19 cellular contexts compared by ENCODE assay signal in genomic region chr19:6379744-6380143, GRCh38. TPM values are rescaled to one million over a fixed set of nuclear protein-coding genes. Genes with fewer than 3 reads are reported as not detected.
DNase-seq lines count a peak whose midpoint lies in the region; ATAC-seq, FAIRE-seq and TF ChIP-seq lines count a peak whose summit lies in the region.
"Had no signal": no experiment of that assay in that cellular context is flagged by ENCODE, and none has a peak within 500 bp of the region (broad histone marks: within the 10 kb centered on the region; RNA-seq: fewer than 3 reads in every experiment).

No MANE protein-coding gene starts in this region.

- no peak for TF ChIP-seq CTCF in RWPE1 (conservative IDR thresholded peaks at IDR 0.05; ENCODE audit: low read depth)
- no peak for TF ChIP-seq CTCF in endothelial cell of umbilical vein (IDR thresholded peaks at IDR 0.05; ENCODE audit: extremely low read depth in 1 of 2, insufficient read depth in 1 of 2, low read depth in 1 of 2, low read length in 2 of 2)
- no peak for TF ChIP-seq CTCF in osteoblast (IDR thresholded peaks at IDR 0.05; ENCODE audit: extremely low read depth, low read depth, low read length)

- TSS peak; percentile 62 for BruUV-seq in endothelial cell of umbilical vein (replicated peaks; lab: Mats Ljungman, UMichigan)

- H3K9me1 ChIP-seq in endothelial cell of umbilical vein (replicated peaks; ENCODE audit: control insufficient read depth, extremely low read depth, insufficient read depth, low read length) = no peaks in the 10 kb centered on the region

- dilution Hi-C loops in endothelial cell of umbilical vein (cut with MboI; ENCODE audit: extremely low pct_ligation_motif_present, low sequenced_read_pairs) = no loop called here

- no peaks in the 10 kb centered on the region for H4K20me1 ChIP-seq in endothelial cell of umbilical vein (replicated peaks; ENCODE audit: control insufficient read depth, extremely low read depth, insufficient read depth, low read length)
- no peaks in the 10 kb centered on the region for H4K20me1 ChIP-seq in osteoblast (ENCODE audit: insufficient read depth, low read length)

- no peak overlapping the region for H3K4me3 Mint-ChIP-seq in T-helper 2 cell treated with Interferon-gamma antibody and Interleukin-4, amounts not matched to agents 5 μg/mL and 100 μg/mL, for 36 hours
- no peak overlapping the region for H3K4me3 Mint-ChIP-seq in activated CD4-positive, alpha-beta T cell treated with anti-CD3 and anti-CD28 coated beads for 36 hours
- H3K4me3 Mint-ChIP-seq: B cell; CD8-positive, alpha-beta T cell; H9 had no signal

- H3K9me3 ChIP-seq in endothelial cell of umbilical vein (replicated peaks; ENCODE audit: control insufficient read depth, insufficient read depth, low read length) (no peaks in the 10 kb centered on the region), osteoblast (ENCODE audit: low read depth, low read length) (no peaks in the 10 kb centered on the region)

- H3K9ac ChIP-seq in endothelial cell of umbilical vein (replicated peaks; ENCODE audit: extremely low read depth, insufficient read depth, low read length) = no peak overlapping the region
- H3K9ac ChIP-seq: BLaER1 treated with 17β-estradiol and CSF1 and Interleukin-3, amounts not matched to agents 10 nM and 100 nM had no signal

- H3K27ac Mint-ChIP-seq in T-helper 2 cell treated with Interferon-gamma antibody and Interleukin-4, amounts not matched to agents 5 μg/mL and 100 μg/mL, for 36 hours = peak overlapping the region; percentile 42
- no peak overlapping the region for H3K27ac Mint-ChIP-seq in activated CD4-positive, alpha-beta T cell treated with anti-CD3 and anti-CD28 coated beads for 36 hours
- H3K27ac Mint-ChIP-seq: B cell; CD8-positive, alpha-beta T cell; H9 had no signal

- H3K4me3 ChIP-seq in endothelial cell of umbilical vein (replicated peaks in 1 of 3; ENCODE audit: insufficient read depth in 1 of 3, low read depth in 1 of 3, low read length in 3 of 3) = no peak overlapping the region
- H3K4me3 ChIP-seq in osteoblast (ENCODE audit: insufficient read depth, low read length) = no peak overlapping the region
- H3K4me3 ChIP-seq: BLaER1 treated with 17β-estradiol and CSF1 and Interleukin-3, amounts not matched to agents 10 nM and 100 nM had no signal

- H3K4me1 ChIP-seq in endothelial cell of umbilical vein (ENCODE audit: control insufficient read depth, extremely low read depth, insufficient read depth, low read length) (no peaks in the 10 kb centered on the region), osteoblast (ENCODE audit: insufficient read depth, low read length) (no peaks in the 10 kb centered on the region)
- H3K4me1 ChIP-seq: BLaER1 treated with 17β-estradiol and CSF1 and Interleukin-3, amounts not matched to agents 10 nM and 100 nM had no signal

- TF ChIP-seq POLR2A in endothelial cell of umbilical vein (IDR thresholded peaks at IDR 0.05; ENCODE audit: low read depth, low read length) = no peak

- H2AFZ ChIP-seq in endothelial cell of umbilical vein (ENCODE audit: low read depth, low read length) = no peak overlapping the region
- no peak overlapping the region for H2AFZ ChIP-seq in osteoblast (ENCODE audit: low read length)

- H3K79me2 ChIP-seq in endothelial cell of umbilical vein (ENCODE audit: control insufficient read depth, insufficient read depth, low read length) (no peaks in the 10 kb centered on the region), osteoblast (ENCODE audit: insufficient read depth, low read length) (no peaks in the 10 kb centered on the region)

- CTCF ChIA-PET in RWPE1 (lab: Yijun Ruan, JAX) (no interaction called here), endothelial cell of umbilical vein (lab: Charles Lee) (no interaction called here)
- CTCF ChIA-PET in activated CD4-positive, alpha-beta T cell treated with anti-CD3 and anti-CD28 coated beads for 36 hours (lab: Charles Lee) = no interaction called here

- DNase-seq in T-helper 2 cell treated with Interferon-gamma antibody and Interleukin-4, amounts not matched to agents 5 μg/mL and 100 μg/mL, for 36 hours (ENCODE audit: low spot score) = no peak
- DNase-seq in T-helper 2 cell (no peak), RWPE1 (ENCODE audit: low spot score) (no peak), endothelial cell of umbilical vein (ENCODE audit: low read depth, low spot score) (no peak), osteoblast (ENCODE audit: insufficient read length, low spot score, missing footprints) (peak; percentile 83), DMS53 treated with DMSO at 0.1 percent for 48 hours (lab: John Stamatoyannopoulos, UW; ENCODE audit: unreplicated experiment) (no peak), NCI-H2107 (lab: John Stamatoyannopoulos, UW) (no peak)
- no peak for DNase-seq in activated CD4-positive, alpha-beta T cell treated with anti-CD3 and anti-CD28 coated beads for 36 hours
- DNase-seq: 8988T; Calu3; CD8-positive, alpha-beta T cell; DMS53; H9 had no signal

- H3K27me3 ChIP-seq in endothelial cell of umbilical vein (ENCODE audit: control insufficient read depth in 2 of 2, insufficient read depth in 2 of 2, low read length in 2 of 2) (no peaks in the 10 kb centered on the region), osteoblast (ENCODE audit: insufficient read depth, low read length) (no peaks in the 10 kb centered on the region)
- H3K27me3 ChIP-seq: BLaER1 treated with 17β-estradiol and CSF1 and Interleukin-3, amounts not matched to agents 10 nM and 100 nM had no signal

- POLR2A ChIA-PET in RWPE1 (lab: Yijun Ruan, JAX; ENCODE audit: low non-redundant PET) = no interaction called here
- POLR2A ChIA-PET in endothelial cell of umbilical vein (lab: Charles Lee) = no interaction called here
- POLR2A ChIA-PET in activated CD4-positive, alpha-beta T cell treated with anti-CD3 and anti-CD28 coated beads for 36 hours (lab: Charles Lee) = interaction anchor here (0.6 kb wide), 1 partner anchor 19 kb away, joined by 3 read pairs; the partner anchor contains the start of gene CLPP

- no peaks in the 10 kb centered on the region for H3K4me1 Mint-ChIP-seq in T-helper 2 cell treated with Interferon-gamma antibody and Interleukin-4, amounts not matched to agents 5 μg/mL and 100 μg/mL, for 36 hours (ENCODE audit: low read depth)
- no peaks in the 10 kb centered on the region for H3K4me1 Mint-ChIP-seq in activated CD4-positive, alpha-beta T cell treated with anti-CD3 and anti-CD28 coated beads for 36 hours
- H3K4me1 Mint-ChIP-seq: B cell had no signal

- H3K36me3 ChIP-seq in endothelial cell of umbilical vein (ENCODE audit: control insufficient read depth in 2 of 2, extremely low read depth in 1 of 2, insufficient read depth in 2 of 2, low read length in 2 of 2) (peaks cover 9 to 41% of the 10 kb centered on the region in 2 experiments), osteoblast (ENCODE audit: insufficient read depth, low read length) (peaks cover 43% of the 10 kb centered on the region)

- H3K4me2 ChIP-seq in endothelial cell of umbilical vein (ENCODE audit: insufficient read depth, low read length) (no peak overlapping the region), osteoblast (ENCODE audit: insufficient read depth, low read length) (no peak overlapping the region)
- H3K4me2 ChIP-seq: BLaER1 treated with 17β-estradiol and CSF1 and Interleukin-3, amounts not matched to agents 10 nM and 100 nM had no signal

- peak overlapping the region; percentile 98 for H3K27ac ChIP-seq in RWPE1
- H3K27ac ChIP-seq in endothelial cell of umbilical vein (ENCODE audit: insufficient read depth, low read depth, low read length) = no peak overlapping the region
- no peak overlapping the region for H3K27ac ChIP-seq in osteoblast (ENCODE audit: low read depth, low read length)
- H3K27ac ChIP-seq: BLaER1 treated with 17β-estradiol and CSF1 and Interleukin-3, amounts not matched to agents 10 nM and 100 nM had no signal

- peaks cover 41% of the 10 kb centered on the region for H3K36me3 Mint-ChIP-seq in T-helper 2 cell treated with Interferon-gamma antibody and Interleukin-4, amounts not matched to agents 5 μg/mL and 100 μg/mL, for 36 hours (ENCODE audit: low read depth)
- peaks cover 34% of the 10 kb centered on the region for H3K36me3 Mint-ChIP-seq in activated CD4-positive, alpha-beta T cell treated with anti-CD3 and anti-CD28 coated beads for 36 hours (ENCODE audit: low read depth)

- no peak for ATAC-seq in activated CD4-positive, alpha-beta T cell treated with anti-CD3 and anti-CD28 coated beads for 36 hours
- ATAC-seq: CD8-positive, alpha-beta T cell had no signal

- no peak for FAIRE-seq in endothelial cell of umbilical vein (lab: Jason Lieb, UNC)
- FAIRE-seq: G401.6, GM12891, GM19239, H1 had no signal

- no peaks in the 10 kb centered on the region for H3K9me3 Mint-ChIP-seq in T-helper 2 cell treated with Interferon-gamma antibody and Interleukin-4, amounts not matched to agents 5 μg/mL and 100 μg/mL, for 36 hours
- H3K9me3 Mint-ChIP-seq in activated CD4-positive, alpha-beta T cell treated with anti-CD3 and anti-CD28 coated beads for 36 hours (ENCODE audit: low read depth) = no peaks in the 10 kb centered on the region
- H3K9me3 Mint-ChIP-seq: CD8-positive, alpha-beta T cell had no signal

- intact Hi-C loops in endothelial cell of umbilical vein (cut with micrococcal nuclease) = no loop called here
- intact Hi-C loops in activated CD4-positive, alpha-beta T cell treated with anti-CD3 and anti-CD28 coated beads for 36 hours (cut with DNase I, micrococcal nuclease) = loop anchor here in 1 of 2 experiments (10.0 kb wide), 1 partner anchor 755 kb away; the partner anchor contains the start of genes SAFB and SAFB2

- H3K27me3 Mint-ChIP-seq in T-helper 2 cell treated with Interferon-gamma antibody and Interleukin-4, amounts not matched to agents 5 μg/mL and 100 μg/mL, for 36 hours (ENCODE audit: low read depth) = no peaks in the 10 kb centered on the region
- no peaks in the 10 kb centered on the region for H3K27me3 Mint-ChIP-seq in activated CD4-positive, alpha-beta T cell treated with anti-CD3 and anti-CD28 coated beads for 36 hours
- H3K27me3 Mint-ChIP-seq: B cell had no signal

RNA-seq across cellular contexts. Expression of gene PSPN, which starts 4.0 kb away (rescaled TPM):
- total RNA-seq in endothelial cell of umbilical vein = 1.0 and 1.2 TPM in 2 replicates
- 0.73 and 0.84 TPM in 2 replicates for polyA plus RNA-seq in endothelial cell of umbilical vein
- 0.49 and 0.69 TPM in 2 replicates for polyA plus RNA-seq in endothelial cell of umbilical vein (2011; cell fraction: cytosol; rRNA removed)
- polyA plus RNA-seq in endothelial cell of umbilical vein (2011; cell fraction: nucleus; rRNA removed) = 0.66 and 0.77 TPM in 2 replicates
- 0.64 and 1.2 TPM in 2 replicates for polyA plus RNA-seq in endothelial cell of umbilical vein (2012)
- polyA minus RNA-seq in endothelial cell of umbilical vein = 0.83 and 0.96 TPM in 2 replicates
- polyA minus RNA-seq in endothelial cell of umbilical vein (2011; cell fraction: cytosol; rRNA and poly(A)+ RNA removed) = 1.8 TPM
- 0.53 and 0.58 TPM in 2 replicates for polyA minus RNA-seq in endothelial cell of umbilical vein (2011; cell fraction: nucleus; rRNA and poly(A)+ RNA removed)
- total RNA-seq in osteoblast = 1.1 and 1.2 TPM in 2 replicates
- 1 to 10 TPM; 1.4 to 1.8 TPM for total RNA-seq in activated CD4-positive, alpha-beta T cell treated with anti-CD3 and anti-CD28 coated beads for 36 hours

RNA-seq across cellular contexts. Expression of gene ALKBH7, which starts 7.2 kb away (rescaled TPM):
- total RNA-seq in endothelial cell of umbilical vein (48.8 and 50.4 TPM in 2 replicates), osteoblast (48.9 and 52.1 TPM in 2 replicates)
- polyA plus RNA-seq in endothelial cell of umbilical vein = 59.4 and 83.2 TPM in 2 replicates
- 24.1 and 31.5 TPM in 2 replicates for polyA plus RNA-seq in endothelial cell of umbilical vein (2011; cell fraction: cytosol; rRNA removed)
- 8.1 and 13.2 TPM in 2 replicates for polyA plus RNA-seq in endothelial cell of umbilical vein (2011; cell fraction: nucleus; rRNA removed)
- polyA plus RNA-seq in endothelial cell of umbilical vein (2012) = 13.4 and 33.2 TPM in 2 replicates
- polyA minus RNA-seq in endothelial cell of umbilical vein = 7.2 and 9.6 TPM in 2 replicates
- polyA minus RNA-seq in endothelial cell of umbilical vein (2011; cell fraction: cytosol; rRNA and poly(A)+ RNA removed) = 11.7 TPM
- polyA minus RNA-seq in endothelial cell of umbilical vein (2011; cell fraction: nucleus; rRNA and poly(A)+ RNA removed) = 1.5 and 4.6 TPM in 2 replicates
- total RNA-seq in activated CD4-positive, alpha-beta T cell treated with anti-CD3 and anti-CD28 coated beads for 36 hours = 10 to 100 TPM; 22.8 to 44.7 TPM

RNA-seq across cellular contexts. Expression of gene GTF2F1, which starts 13.2 kb away (rescaled TPM):
- total RNA-seq in endothelial cell of umbilical vein (56.4 and 58.2 TPM in 2 replicates), osteoblast (47.1 and 48.1 TPM in 2 replicates)
- 37.7 and 44.8 TPM in 2 replicates for polyA plus RNA-seq in endothelial cell of umbilical vein
- 60.8 and 67.1 TPM in 2 replicates for polyA plus RNA-seq in endothelial cell of umbilical vein (2011; cell fraction: cytosol; rRNA removed)
- polyA plus RNA-seq in endothelial cell of umbilical vein (2011; cell fraction: nucleus; rRNA removed) = 43.0 and 45.9 TPM in 2 replicates
- polyA plus RNA-seq in endothelial cell of umbilical vein (2012) = 56.0 and 87.8 TPM in 2 replicates
- polyA minus RNA-seq in endothelial cell of umbilical vein = 34.0 and 39.6 TPM in 2 replicates
- 26.4 TPM for polyA minus RNA-seq in endothelial cell of umbilical vein (2011; cell fraction: cytosol; rRNA and poly(A)+ RNA removed)
- 7.5 and 12.8 TPM in 2 replicates for polyA minus RNA-seq in endothelial cell of umbilical vein (2011; cell fraction: nucleus; rRNA and poly(A)+ RNA removed)
- total RNA-seq in activated CD4-positive, alpha-beta T cell treated with anti-CD3 and anti-CD28 coated beads for 36 hours = 10 to 100 TPM; 60.9 to 78.5 TPM

RNA-seq across cellular contexts. Expression of gene CLPP, which starts 18.4 kb away (rescaled TPM):
- total RNA-seq in endothelial cell of umbilical vein = 120 and 137 TPM in 2 replicates
- 314 and 533 TPM in 2 replicates for polyA plus RNA-seq in endothelial cell of umbilical vein
- 108 and 142 TPM in 2 replicates for polyA plus RNA-seq in endothelial cell of umbilical vein (2011; cell fraction: cytosol; rRNA removed)
- 46.8 and 55.1 TPM in 2 replicates for polyA plus RNA-seq in endothelial cell of umbilical vein (2011; cell fraction: nucleus; rRNA removed)
- polyA plus RNA-seq in endothelial cell of umbilical vein (2012) = 84.5 and 117 TPM in 2 replicates
- 39.5 and 61.9 TPM in 2 replicates for polyA minus RNA-seq in endothelial cell of umbilical vein
- 62.6 TPM for polyA minus RNA-seq in endothelial cell of umbilical vein (2011; cell fraction: cytosol; rRNA and poly(A)+ RNA removed)
- 8.4 and 11.4 TPM in 2 replicates for polyA minus RNA-seq in endothelial cell of umbilical vein (2011; cell fraction: nucleus; rRNA and poly(A)+ RNA removed)
- total RNA-seq in osteoblast = 31.5 and 32.4 TPM in 2 replicates
- 100 to 1,000 TPM; 197 to 245 TPM for total RNA-seq in activated CD4-positive, alpha-beta T cell treated with anti-CD3 and anti-CD28 coated beads for 36 hours

RNA-seq across cellular contexts. Expression of gene KHSRP, which starts 44.9 kb away (rescaled TPM):
- total RNA-seq in endothelial cell of umbilical vein = 367 and 372 TPM in 2 replicates
- polyA plus RNA-seq in endothelial cell of umbilical vein = 98.0 and 98.3 TPM in 2 replicates
- polyA plus RNA-seq in endothelial cell of umbilical vein (2011; cell fraction: cytosol; rRNA removed) = 107 and 116 TPM in 2 replicates
- polyA plus RNA-seq in endothelial cell of umbilical vein (2011; cell fraction: nucleus; rRNA removed) = 117 and 120 TPM in 2 replicates
- 234 and 257 TPM in 2 replicates for polyA plus RNA-seq in endothelial cell of umbilical vein (2012)
- polyA minus RNA-seq in endothelial cell of umbilical vein = 148 and 162 TPM in 2 replicates
- 114 TPM for polyA minus RNA-seq in endothelial cell of umbilical vein (2011; cell fraction: cytosol; rRNA and poly(A)+ RNA removed)
- 60.1 and 76.9 TPM in 2 replicates for polyA minus RNA-seq in endothelial cell of umbilical vein (2011; cell fraction: nucleus; rRNA and poly(A)+ RNA removed)
- 89.9 and 90.5 TPM in 2 replicates for total RNA-seq in osteoblast
- total RNA-seq in activated CD4-positive, alpha-beta T cell treated with anti-CD3 and anti-CD28 coated beads for 36 hours = 100 to 1,000 TPM; 363 to 380 TPM
